9 cellular contexts compared by ENCODE assay signal in the genomic region with DNA sequence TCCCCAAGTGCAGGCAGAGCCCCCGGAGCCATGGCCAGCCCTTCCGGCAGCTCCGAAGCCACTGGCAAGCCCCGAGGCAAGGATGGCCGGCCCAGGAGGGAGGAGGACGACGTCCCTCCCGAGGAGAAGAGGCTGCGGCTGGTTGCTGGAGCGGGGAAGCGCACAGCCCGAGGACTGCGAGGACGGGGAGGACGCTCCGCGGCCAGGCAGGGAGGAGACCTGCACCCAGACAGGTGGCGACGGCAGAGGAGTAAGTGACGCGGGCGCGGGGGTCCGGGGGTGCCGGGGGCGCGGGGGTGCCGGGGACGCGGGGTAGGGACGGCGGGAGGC. TPM values are rescaled to one million over a fixed set of nuclear protein-coding genes. Genes with fewer than 3 reads are reported as not detected.
A peak's percentile ranks its signal among the peaks of the same experiment; 100 is the strongest.
DNase-seq lines count a peak whose midpoint lies in the region; TF ChIP-seq lines count a peak whose summit lies in the region.
"Not testable (repeated sequence)": the region's sequence is repeated elsewhere in the genome, so short reads cannot be mapped to it uniquely, and the experiment has no call there.
"Had no signal": no experiment of that assay in that cellular context is flagged by ENCODE, and none has a peak within 500 bp of the region (broad histone marks: within the 10 kb centered on the region; RNA-seq: fewer than 3 reads in every experiment).

No MANE protein-coding gene starts in this region.

- not testable (repeated sequence) for H3K4me1 Mint-ChIP-seq in CD4-positive, alpha-beta memory T cell; activated naive CD4-positive, alpha-beta T cell treated with anti-CD3 and anti-CD28 coated beads, Interleukin-2, amount 50 U/mL, for 24 hours
- H3K4me1 Mint-ChIP-seq in endodermal cell: peaks cover 22% of the 10 kb centered on the region

- not testable (repeated sequence) for H3K9me3 Mint-ChIP-seq in CD4-positive, alpha-beta memory T cell; activated naive CD4-positive, alpha-beta T cell treated with anti-CD3 and anti-CD28 coated beads, Interleukin-2, amount 50 U/mL, for 24 hours; endodermal cell

- POLR2A ChIA-PET in CD4-positive, alpha-beta memory T cell (lab: Charles Lee; ENCODE audit: partially characterized antibody): interaction anchor here (0.7 kb wide), 1 partner anchor 64 kb away, joined by 3 read pairs; no protein-coding TSS in a partner anchor
- POLR2A ChIA-PET in HEK293 (lab: Yijun Ruan, JAX): not testable (repeated sequence)

- not testable (repeated sequence) for H3K36me3 Mint-ChIP-seq in CD4-positive, alpha-beta memory T cell; activated naive CD4-positive, alpha-beta T cell treated with anti-CD3 and anti-CD28 coated beads, Interleukin-2, amount 50 U/mL, for 24 hours; endodermal cell (ENCODE audit: low read depth)

- H3K27me3 ChIP-seq in CD4-positive, alpha-beta memory T cell (ENCODE audit: insufficient read depth, low read length); endodermal cell (ENCODE audit: control insufficient read depth, insufficient read depth, low read length, poor library complexity, severe bottlenecking); neuron (ENCODE audit: insufficient read depth, low read length); thyroid gland: not testable (repeated sequence)

- not testable (repeated sequence) for TF ChIP-seq CTCF in HEK293 (tag by site-specific recombination; IDR thresholded peaks at IDR 0.05); endodermal cell (conservative IDR thresholded peaks at IDR 0.05); thyroid gland (IDR thresholded peaks at IDR 0.05)

- 0% methylated on average over 22 of the region's 32 CpGs; no CpG with 5 or more reads in 1 of the 2 experiments for WGBS in endodermal cell (ENCODE audit: insufficient coverage in 1 of 2, insufficient read length in 1 of 2), 2 experiments
- WGBS in thyroid gland, 2 donors: no CpG with 5 or more reads among the region's 32 CpGs

- H3K36me3 ChIP-seq in CD4-positive, alpha-beta memory T cell (ENCODE audit: insufficient read depth, low read length); HEK293 (ENCODE audit: control insufficient read depth in 2 of 2, insufficient read depth in 1 of 2, low read length in 2 of 2); endodermal cell (ENCODE audit: control insufficient read depth, insufficient read depth, low read length); neuron (ENCODE audit: insufficient read depth, low read length); thyroid gland: not testable (repeated sequence)

- H3K4me3 Mint-ChIP-seq in CD4-positive, alpha-beta memory T cell: peak overlapping the region in 6 of 8 donors; percentile 29 to 65 (median 46)
- peak overlapping the region; percentile 49 for H3K4me3 Mint-ChIP-seq in activated naive CD4-positive, alpha-beta T cell treated with anti-CD3 and anti-CD28 coated beads, Interleukin-2, amount 50 U/mL, for 24 hours
- peak overlapping the region; percentile 64 for H3K4me3 Mint-ChIP-seq in endodermal cell

- H2AFZ ChIP-seq in neuron (ENCODE audit: low read depth, low read length): not testable (repeated sequence)

- intact Hi-C loops in CD4-positive, alpha-beta memory T cell (cut with micrococcal nuclease): not testable (repeated sequence)
- intact Hi-C loops in thyroid gland (cut with DNase I): loop anchor here (10.0 kb wide), 1 partner anchor 95 kb away; no protein-coding TSS in a partner anchor

- not testable (repeated sequence) for H3K4me1 ChIP-seq in CD4-positive, alpha-beta memory T cell (ENCODE audit: insufficient read depth, low read length); HEK293 (ENCODE audit: control insufficient read depth, insufficient read depth, low read length); endodermal cell (ENCODE audit: control insufficient read depth, insufficient read depth, low read length); neuron (ENCODE audit: insufficient read depth, low read length); thyroid gland

- CTCF ChIA-PET in CD4-positive, alpha-beta memory T cell (lab: Charles Lee; ENCODE audit: partially characterized antibody): interaction anchor here (0.9 kb wide), 1 partner anchor 94 kb away, joined by 3 read pairs; no protein-coding TSS in a partner anchor
- CTCF ChIA-PET in HEK293 (lab: Yijun Ruan, JAX): interaction anchor here (0.8 to 1.6 kb wide), 4 partner anchors 14 to 122 kb away, joined by 3 to 5 read pairs (median 4); no protein-coding TSS in a partner anchor

- H3K4me3 ChIP-seq in CD4-positive, alpha-beta memory T cell (ENCODE audit: low read length in 2 of 2): not testable (repeated sequence)
- H3K4me3 ChIP-seq in HEK293 (ENCODE audit: low read depth, low read length): peak overlapping the region; percentile 47
- peak overlapping the region; percentile 74 for H3K4me3 ChIP-seq in endodermal cell (ENCODE audit: low read length)
- H3K4me3 ChIP-seq in iPS-18c (ENCODE audit: insufficient read depth, low read depth, low read length): peak overlapping the region; percentile 34; the same call in 1 of the 2 replicates
- H3K4me3 ChIP-seq in neuron (ENCODE audit: low read length): peak overlapping the region; percentile 16
- H3K4me3 ChIP-seq in thyroid gland (replicated peaks in 1 of 3): peak overlapping the region in 1 of 3 donors; percentile 24

- not testable (repeated sequence) for DNase-seq in CD4-positive, alpha-beta memory T cell
- DNase-seq in NCI-H82 (lab: John Stamatoyannopoulos, UW): peak; percentile 17
- DNase-seq in endodermal cell: peak; percentile 80
- peak; percentile 44 to 47 for DNase-seq in thyroid gland

- H3K27me3 Mint-ChIP-seq in CD4-positive, alpha-beta memory T cell: peaks cover 13 to 30% of the 10 kb centered on the region in 2 donors
- peaks cover 21% of the 10 kb centered on the region for H3K27me3 Mint-ChIP-seq in activated naive CD4-positive, alpha-beta T cell treated with anti-CD3 and anti-CD28 coated beads, Interleukin-2, amount 50 U/mL, for 24 hours
- H3K27me3 Mint-ChIP-seq in endodermal cell (ENCODE audit: insufficient read depth): peaks cover 15% of the 10 kb centered on the region

- H3K27ac Mint-ChIP-seq in CD4-positive, alpha-beta memory T cell; activated naive CD4-positive, alpha-beta T cell treated with anti-CD3 and anti-CD28 coated beads, Interleukin-2, amount 50 U/mL, for 24 hours; endodermal cell: not testable (repeated sequence)

- not testable (repeated sequence) for H3K9me3 ChIP-seq in CD4-positive, alpha-beta memory T cell (ENCODE audit: control insufficient read depth in 1 of 2, low read length in 2 of 2); HEK293 (ENCODE audit: control insufficient read depth, insufficient read depth, low read depth, low read length); endodermal cell (ENCODE audit: control insufficient read depth, low read length); iPS-18c (ENCODE audit: control insufficient read depth, insufficient read depth, low read length); neuron (ENCODE audit: low read length); thyroid gland

- not testable (repeated sequence) for TF ChIP-seq POLR2A in thyroid gland (IDR thresholded peaks at IDR 0.05)

- not testable (repeated sequence) for H3K27ac ChIP-seq in CD4-positive, alpha-beta memory T cell (ENCODE audit: low read depth, low read length); HEK293 (ENCODE audit: extremely low read depth, low read depth, low read length); endodermal cell (ENCODE audit: low read depth, low read length); thyroid gland

- not testable (repeated sequence) for H3K9ac ChIP-seq in endodermal cell (ENCODE audit: extremely low read depth, low read length, poor library complexity, severe bottlenecking)

TF ChIP-seq in HEK293, 187 proteins besides CTCF, POLR2A, EP300 and RAD21:
- TF ChIP-seq, protein P1, sequence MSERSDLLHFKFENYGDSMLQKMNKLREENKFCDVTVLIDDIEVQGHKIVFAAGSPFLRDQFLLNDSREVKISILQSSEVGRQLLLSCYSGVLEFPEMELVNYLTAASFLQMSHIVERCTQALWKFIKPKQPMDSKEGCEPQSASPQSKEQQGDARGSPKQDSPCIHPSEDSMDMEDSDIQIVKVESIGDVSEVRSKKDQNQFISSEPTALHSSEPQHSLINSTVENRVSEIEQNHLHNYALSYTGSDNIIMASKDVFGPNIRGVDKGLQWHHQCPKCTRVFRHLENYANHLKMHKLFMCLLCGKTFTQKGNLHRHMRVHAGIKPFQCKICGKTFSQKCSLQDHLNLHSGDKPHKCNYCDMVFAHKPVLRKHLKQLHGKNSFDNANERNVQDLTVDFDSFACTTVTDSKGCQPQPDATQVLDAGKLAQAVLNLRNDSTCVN (tag by site-specific recombination; optimal IDR thresholded peaks at IDR 0.05): peak; percentile 69

RNA-seq across cellular contexts. Expression of a gene that starts 56.8 kb away (rescaled TPM):
- total RNA-seq in CD4-positive, alpha-beta memory T cell: not detected
- polyA plus RNA-seq in CD4-positive, alpha-beta memory T cell: not detected
- total RNA-seq in endodermal cell: 1 to 10 TPM; 2.9 to 5.7 TPM
- polyA plus RNA-seq in endodermal cell (2013, experiment 1 of 2): not detected
- not detected for polyA plus RNA-seq in endodermal cell (2013, experiment 2 of 2)
- total RNA-seq in thyroid gland: not detected
- total RNA-seq: right lobe of liver had no signal
